ENCODE assay signal across 9 cellular contexts in genomic region chr1:154940880-154941228, GRCh38. TPM values are rescaled to one million over a fixed set of nuclear protein-coding genes. Genes with fewer than 3 reads are reported as not detected.
A peak's percentile ranks its signal among the peaks of the same experiment; 100 is the strongest.
DNase-seq lines count a peak whose midpoint lies in the region; ATAC-seq, FAIRE-seq and TF ChIP-seq lines count a peak whose summit lies in the region.
"Had no signal": no experiment of that assay in that cellular context is flagged by ENCODE, and none has a peak within 500 bp of the region (broad histone marks: within the 10 kb centered on the region; RNA-seq: fewer than 3 reads in every experiment).

No MANE protein-coding gene starts in this region.

- H3K27ac Mint-ChIP-seq in activated B cell treated with CpG ODN at 0.5 μM for 24 hours, result peak overlapping the region; percentile 86

- no peak for TF ChIP-seq CTCF in right atrium auricular region (IDR thresholded peaks at IDR 0.05)
- no peak for TF ChIP-seq CTCF in activated B cell treated with CpG ODN at 0.5 μM for 24 hours (IDR thresholded peaks at IDR 0.05)
- no peak for TF ChIP-seq CTCF in kidney (IDR thresholded peaks at IDR 0.05; ENCODE audit: borderline replicate concordance, extremely low read depth, insufficient read depth)
- TF ChIP-seq CTCF in vagina (IDR thresholded peaks at IDR 0.05), result no peak

- CTCF ChIA-PET in activated B cell treated with CpG ODN at 0.5 μM for 24 hours (lab: Charles Lee), result interaction anchor here (1.3 to 1.5 kb wide), 2 partner anchors 62 to 77 kb away, joined by 4 read pairs; no protein-coding TSS in a partner anchor

- no peaks in the 10 kb centered on the region for H3K9me3 Mint-ChIP-seq in activated B cell treated with CpG ODN at 0.5 μM for 24 hours

- H3K4me1 ChIP-seq in right atrium auricular region, result peaks cover 0 to 66% of the 10 kb centered on the region in 2 donors
- H3K4me1 ChIP-seq in kidney (ENCODE audit: control insufficient read depth in 1 of 2, insufficient read depth in 1 of 2, low read depth in 1 of 2, low read length in 2 of 2), result peaks cover 20 to 33% of the 10 kb centered on the region in 2 donors
- peaks cover 74% of the 10 kb centered on the region for H3K4me1 ChIP-seq in vagina

- H3K4me3 ChIP-seq in right atrium auricular region, result no peak overlapping the region
- H3K4me3 ChIP-seq in kidney (ENCODE audit: low read length in 2 of 2), result no peak overlapping the region
- H3K4me3 ChIP-seq in vagina, result no peak overlapping the region
- H3K4me3 ChIP-seq: esophagus muscularis mucosa had no signal

- peak overlapping the region; percentile 3 to 44 for H3K27ac ChIP-seq in right atrium auricular region
- H3K27ac ChIP-seq in kidney (ENCODE audit: low read depth in 2 of 2, low read length in 2 of 2), result no peak overlapping the region
- peak overlapping the region; percentile 99 for H3K27ac ChIP-seq in vagina

- peaks cover 83% of the 10 kb centered on the region for H3K4me1 Mint-ChIP-seq in activated B cell treated with CpG ODN at 0.5 μM for 24 hours

- peaks cover 14% of the 10 kb centered on the region for H3K36me3 Mint-ChIP-seq in activated B cell treated with CpG ODN at 0.5 μM for 24 hours (ENCODE audit: low read depth)

- no peak for FAIRE-seq in kidney (lab: Jason Lieb, UNC)

- H3K27me3 ChIP-seq in right atrium auricular region (no peaks in the 10 kb centered on the region), vagina (no peaks in the 10 kb centered on the region)
- H3K27me3 ChIP-seq: esophagus muscularis mucosa had no signal

- peak overlapping the region; percentile 41 for H3K4me3 Mint-ChIP-seq in activated B cell treated with CpG ODN at 0.5 μM for 24 hours

- H3K9me3 ChIP-seq in right atrium auricular region (no peaks in the 10 kb centered on the region), kidney (ENCODE audit: control insufficient read depth in 1 of 2, low read length in 2 of 2) (no peaks in the 10 kb centered on the region), vagina (no peaks in the 10 kb centered on the region)
- H3K9me3 ChIP-seq: esophagus muscularis mucosa had no signal

- H3K27me3 Mint-ChIP-seq in activated B cell treated with CpG ODN at 0.5 μM for 24 hours, result no peaks in the 10 kb centered on the region

- TF ChIP-seq POLR2A in vagina (IDR thresholded peaks at IDR 0.05), result no peak

- no peak for ATAC-seq in Right ventricle myocardium superior (ENCODE audit: poor library complexity)
- ATAC-seq in activated B cell treated with CpG ODN at 0.5 μM for 24 hours (ENCODE audit: low read depth), result no peak
- ATAC-seq in HG02678 (IDR thresholded peaks at IDR 0.05; ENCODE audit: unreplicated experiment), result no peak

- no peak overlapping the region for H3K9ac ChIP-seq in kidney (ENCODE audit: low read length in 2 of 2)

- no peaks in the 10 kb centered on the region for H3K36me3 ChIP-seq in right atrium auricular region
- peaks cover 0 to 2% of the 10 kb centered on the region in 2 donors for H3K36me3 ChIP-seq in kidney (ENCODE audit: control insufficient read depth in 1 of 2, insufficient read depth in 2 of 2, low read length in 2 of 2)
- H3K36me3 ChIP-seq in vagina, result no peaks in the 10 kb centered on the region

- POLR2A ChIA-PET in activated B cell treated with CpG ODN at 0.5 μM for 24 hours (lab: Charles Lee), result interaction anchor here (0.6 to 2.1 kb wide), 5 partner anchors 11 to 76 kb away, joined by 3 to 11 read pairs (median 3); partner anchors contain the start of gene FLAD1

- intact Hi-C loops in Right ventricle myocardium superior (cut with DNase I) (no loop called here), activated B cell treated with CpG ODN at 0.5 μM for 24 hours (cut with micrococcal nuclease) (no loop called here), kidney (cut with DNase I) (no loop called here), vagina (cut with DNase I) (no loop called here)

- DNase-seq in right atrium auricular region (ENCODE audit: low spot score) (no peak), Right ventricle myocardium superior (no peak), activated B cell treated with CpG ODN at 0.5 μM for 24 hours (no peak), kidney (peak; percentile 49), vagina (ENCODE audit: extremely low spot score in 2 of 2) (no peak), C1 segment of cervical spinal cord (lab: John Stamatoyannopoulos, UW) (no peak), MV-4-11 (lab: John Stamatoyannopoulos, UW) (no peak)

RNA-seq across cellular contexts. Expression of gene PMVK, which starts 4.3 kb away (rescaled TPM):
- total RNA-seq in right atrium auricular region (10 to 100 TPM; 15.7 to 21.2 TPM), Right ventricle myocardium superior (65.7 TPM), activated B cell treated with CpG ODN at 0.5 μM for 24 hours (24.6 and 26.3 TPM in 2 replicates), kidney (42.0 TPM), vagina (20.6 TPM)
- polyA plus RNA-seq in kidney (ENCODE audit: insufficient read depth, low read depth, low replicate concordance), result 132 TPM

RNA-seq across cellular contexts. Expression of gene PBXIP1, which starts 15.0 kb away (rescaled TPM):
- total RNA-seq in right atrium auricular region, result 100 to 1,000 TPM in 1 of 2 donors, 10 to 100 TPM in 1; 81.4 to 101 TPM
- 49.2 TPM for total RNA-seq in Right ventricle myocardium superior
- total RNA-seq in activated B cell treated with CpG ODN at 0.5 μM for 24 hours, result 42.4 and 43.2 TPM in 2 replicates
- 83.9 TPM for total RNA-seq in kidney
- 115 TPM for polyA plus RNA-seq in kidney (ENCODE audit: insufficient read depth, low read depth, low replicate concordance)
- total RNA-seq in vagina, result 56.5 TPM

RNA-seq across cellular contexts. Expression of gene PYGO2, which starts 20.7 kb away (rescaled TPM):
- total RNA-seq in right atrium auricular region, result 10 to 100 TPM; 13.9 to 18.4 TPM
- total RNA-seq in Right ventricle myocardium superior, result 13.2 TPM
- total RNA-seq in activated B cell treated with CpG ODN at 0.5 μM for 24 hours, result 33.1 and 38.1 TPM in 2 replicates
- 32.8 TPM for total RNA-seq in kidney
- 26.9 TPM for polyA plus RNA-seq in kidney (ENCODE audit: insufficient read depth, low read depth, low replicate concordance)
- 19.2 TPM for total RNA-seq in vagina

RNA-seq across cellular contexts. Expression of gene SHC1, which starts 29.7 kb away (rescaled TPM):
- total RNA-seq in right atrium auricular region, result 10 to 100 TPM; 69.5 to 80.5 TPM
- total RNA-seq in Right ventricle myocardium superior, result 52.7 TPM
- 59.3 and 60.9 TPM in 2 replicates for total RNA-seq in activated B cell treated with CpG ODN at 0.5 μM for 24 hours
- 153 TPM for total RNA-seq in kidney
- 43.8 TPM for polyA plus RNA-seq in kidney (ENCODE audit: insufficient read depth, low read depth, low replicate concordance)
- 110 TPM for total RNA-seq in vagina

RNA-seq across cellular contexts. Expression of gene CKS1B, which starts 33.6 kb away (rescaled TPM):
- 10 to 100 TPM; 20.0 to 23.8 TPM for total RNA-seq in right atrium auricular region
- 15.5 TPM for total RNA-seq in Right ventricle myocardium superior
- total RNA-seq in activated B cell treated with CpG ODN at 0.5 μM for 24 hours, result 25.3 and 26.6 TPM in 2 replicates
- 23.1 TPM for total RNA-seq in kidney
- polyA plus RNA-seq in kidney (ENCODE audit: insufficient read depth, low read depth, low replicate concordance), result 43.1 TPM
- 30.4 TPM for total RNA-seq in vagina

Comparison
In these comparisons a context has a peak if more than half of its experiments do, and no peak if none do; other contexts are left out.
1. H3K27ac ChIP-seq: peak in right atrium auricular region (2 of 2) and vagina (single experiment); none in kidney (0 of 2).